ENCODE assay signal across 8 cellular contexts in genomic region chr12:80837342-80837978, GRCh38.
DNase-seq lines count a peak whose midpoint lies in the region; ATAC-seq and TF ChIP-seq lines count a peak whose summit lies in the region.

No MANE protein-coding gene starts in this region.

- H3K4me1 ChIP-seq in BE2C = peaks cover 20% of the 10 kb centered on the region
- H3K4me1 ChIP-seq in PC-9 (replicated peaks; ENCODE audit: insufficient read depth) = no peaks in the 10 kb centered on the region
- no peaks in the 10 kb centered on the region for H3K4me1 ChIP-seq in parathyroid adenoma

- no TSS peak for BruUV-seq in PC-9 (replicated peaks; lab: Mats Ljungman, UMichigan)

- peak; percentile 96 for TF ChIP-seq CTCF in BE2C (IDR thresholded peaks at IDR 0.05; ENCODE audit: low read depth, low read length)
- peak; percentile 65 for TF ChIP-seq CTCF in GM20000 (IDR thresholded peaks at IDR 0.05; ENCODE audit: extremely low read depth, missing control alignments)
- TF ChIP-seq CTCF in PC-9 (conservative IDR thresholded peaks at IDR 0.05) = peak; percentile 74
- TF ChIP-seq CTCF in fibroblast of the aortic adventitia (IDR thresholded peaks at IDR 0.05; ENCODE audit: insufficient read depth, low read length) = peak; percentile 92
- peak; percentile 34 for TF ChIP-seq CTCF in parathyroid adenoma (IDR thresholded peaks at IDR 0.05)

- CTCF ChIA-PET in PC-9 (lab: Charles Lee) = interaction anchor here (0.6 to 1.0 kb wide), 3 partner anchors 183 to 420 kb away, joined by 3 to 5 read pairs (median 5); no protein-coding TSS in a partner anchor
- CTCF ChIA-PET in activated naive CD4-positive, alpha-beta T cell treated with anti-CD3 and anti-CD28 coated beads, Interleukin-2, amount 10 ng/mL, durations not matched to agents 7 days and 5 days (lab: Charles Lee) = no interaction called here

- no peak for ATAC-seq in HG02970 (IDR thresholded peaks at IDR 0.05; ENCODE audit: low FRiP score, unreplicated experiment)

- no peaks in the 10 kb centered on the region for H3K9me3 ChIP-seq in BE2C
- no peaks in the 10 kb centered on the region for H3K9me3 ChIP-seq in PC-9 (ENCODE audit: insufficient read depth, low read depth)
- no peaks in the 10 kb centered on the region for H3K9me3 ChIP-seq in parathyroid adenoma (ENCODE audit: control insufficient read depth, low read length)

- peak; percentile 44 for DNase-seq in BE2C
- peak; percentile 12 for DNase-seq in GM20000 (ENCODE audit: low spot score)
- DNase-seq in HS-27A (ENCODE audit: low read depth) = peak; percentile 17
- DNase-seq in PC-9 = peak in 1 of 2 experiments; percentile 14
- DNase-seq in fibroblast of the aortic adventitia (ENCODE audit: low read depth) = peak; percentile 76
- no peak for DNase-seq in activated naive CD4-positive, alpha-beta T cell treated with anti-CD3 and anti-CD28 coated beads, Interleukin-2, amount 10 ng/mL, durations not matched to agents 7 days and 5 days

- H3K27me3 Mint-ChIP-seq in activated naive CD4-positive, alpha-beta T cell treated with anti-CD3 and anti-CD28 coated beads, Interleukin-2, amount 10 ng/mL, durations not matched to agents 7 days and 5 days = no peaks in the 10 kb centered on the region

- no peaks in the 10 kb centered on the region for H3K9me3 Mint-ChIP-seq in activated naive CD4-positive, alpha-beta T cell treated with anti-CD3 and anti-CD28 coated beads, Interleukin-2, amount 10 ng/mL, durations not matched to agents 7 days and 5 days

- no peak overlapping the region for H3K4me3 Mint-ChIP-seq in activated naive CD4-positive, alpha-beta T cell treated with anti-CD3 and anti-CD28 coated beads, Interleukin-2, amount 10 ng/mL, durations not matched to agents 7 days and 5 days

- intact Hi-C loops in PC-9 (cut with micrococcal nuclease; ENCODE audit: unreplicated experiment) = loop anchor here (5.0 to 10.0 kb wide), 2 partner anchors 97 to 420 kb away; partner anchors contain the start of gene LIN7A

- no peaks in the 10 kb centered on the region for H3K79me2 ChIP-seq in PC-9 (ENCODE audit: low read depth)
- no peaks in the 10 kb centered on the region for H3K79me2 ChIP-seq in parathyroid adenoma

- H3K36me3 ChIP-seq in BE2C = no peaks in the 10 kb centered on the region
- H3K36me3 ChIP-seq in PC-9 (ENCODE audit: low read depth) = no peaks in the 10 kb centered on the region
- H3K36me3 ChIP-seq in parathyroid adenoma (ENCODE audit: control insufficient read depth, insufficient read depth, low read length) = no peaks in the 10 kb centered on the region

- POLR2A ChIA-PET in PC-9 (lab: Charles Lee; ENCODE audit: unreplicated experiment) = no interaction called here

- no peaks in the 10 kb centered on the region for H3K9me2 ChIP-seq in PC-9 (ENCODE audit: insufficient read depth)

- H3K27me3 ChIP-seq in BE2C (no peaks in the 10 kb centered on the region), PC-9 (ENCODE audit: insufficient read depth, low read depth) (no peaks in the 10 kb centered on the region), parathyroid adenoma (ENCODE audit: control insufficient read depth, insufficient read depth, low read length) (no peaks in the 10 kb centered on the region)

- H3K4me2 ChIP-seq in PC-9 (no peak overlapping the region), parathyroid adenoma (ENCODE audit: low read length) (no peak overlapping the region)

- H3K27ac Mint-ChIP-seq in activated naive CD4-positive, alpha-beta T cell treated with anti-CD3 and anti-CD28 coated beads, Interleukin-2, amount 10 ng/mL, durations not matched to agents 7 days and 5 days = no peak overlapping the region

- H3F3A ChIP-seq in PC-9 (ENCODE audit: insufficient read depth, low read depth) = no peaks in the 10 kb centered on the region

- H2AFZ ChIP-seq in PC-9 = no peak overlapping the region
- no peak overlapping the region for H2AFZ ChIP-seq in parathyroid adenoma

- H3K4me3 ChIP-seq in BE2C (ENCODE audit: low read depth, low read length) = no peak overlapping the region
- H3K4me3 ChIP-seq in PC-9 = no peak overlapping the region
- H3K4me3 ChIP-seq in fibroblast of the aortic adventitia (ENCODE audit: low read depth, low read length) = no peak overlapping the region
- no peak overlapping the region for H3K4me3 ChIP-seq in parathyroid adenoma (ENCODE audit: low read depth, low read length)

- H3K36me3 Mint-ChIP-seq in activated naive CD4-positive, alpha-beta T cell treated with anti-CD3 and anti-CD28 coated beads, Interleukin-2, amount 10 ng/mL, durations not matched to agents 7 days and 5 days = no peaks in the 10 kb centered on the region

- H3K27ac ChIP-seq in PC-9 = no peak overlapping the region
- no peak overlapping the region for H3K27ac ChIP-seq in parathyroid adenoma

- no peaks in the 10 kb centered on the region for H4K20me1 ChIP-seq in PC-9 (ENCODE audit: insufficient read depth)

- no peak overlapping the region for H3K9ac ChIP-seq in parathyroid adenoma

- H3K4me1 Mint-ChIP-seq in activated naive CD4-positive, alpha-beta T cell treated with anti-CD3 and anti-CD28 coated beads, Interleukin-2, amount 10 ng/mL, durations not matched to agents 7 days and 5 days = no peaks in the 10 kb centered on the region

Comparison
In these comparisons a context has a peak if more than half of its experiments do, and no peak if none do; other contexts are left out.
1. CTCF ChIP-seq: peak in every context shown above with its lines; median percentile 96 in BE2C; 92 in fibroblast of the aortic adventitia; 74 in PC-9; 65 in GM20000; 34 in parathyroid adenoma.